Comparison of ENCODE assay signal across 19 cellular contexts in genomic region chr1:112939810-112940209, GRCh38. TPM values are rescaled to one million over a fixed set of nuclear protein-coding genes. Genes with fewer than 3 reads are reported as not detected.
DNase-seq lines count a peak whose midpoint lies in the region; ATAC-seq, FAIRE-seq and TF ChIP-seq lines count a peak whose summit lies in the region.
"Had no signal": no experiment of that assay in that cellular context is flagged by ENCODE, and none has a peak within 500 bp of the region (broad histone marks: within the 10 kb centered on the region; RNA-seq: fewer than 3 reads in every experiment).

No MANE protein-coding gene starts in this region.

- no peak for FAIRE-seq in RCC 7860 (lab: Jason Lieb, UNC)
- FAIRE-seq: GM12892, GM18507, HepG2 had no signal

- H4K5ac ChIP-seq in H9 (ENCODE audit: insufficient read length, low read depth, low read length) (no peak overlapping the region), mesendoderm (ENCODE audit: low read length) (no peak overlapping the region)

- H3K23ac ChIP-seq in H9 (ENCODE audit: insufficient read length, low read depth, low read length) (no peak overlapping the region), mesendoderm (ENCODE audit: low read length) (peak overlapping the region; percentile 81)

- TF ChIP-seq CTCF in H9 (conservative IDR thresholded peaks at IDR 0.05) (no peak), RWPE1 (conservative IDR thresholded peaks at IDR 0.05; ENCODE audit: low read depth) (no peak), psoas muscle (IDR thresholded peaks at IDR 0.05) (no peak)

- no peak overlapping the region for H2BK120ac ChIP-seq in H9 (ENCODE audit: low read depth, low read length, poor library complexity, severe bottlenecking)
- no peak overlapping the region for H2BK120ac ChIP-seq in mesendoderm (ENCODE audit: low read depth, low read length)

- H2AK5ac ChIP-seq in H9 (ENCODE audit: insufficient read length, low read length): no peak overlapping the region
- no peak overlapping the region for H2AK5ac ChIP-seq in mesendoderm (ENCODE audit: low read length)

- no peaks in the 10 kb centered on the region for H4K20me1 ChIP-seq in H9 (ENCODE audit: control insufficient read depth, insufficient read depth, insufficient read length)

- POLR2A ChIA-PET in RWPE1 (lab: Yijun Ruan, JAX; ENCODE audit: low non-redundant PET): no interaction called here

- peak in 1 of 4 donors; percentile 17 for ATAC-seq in psoas muscle
- ATAC-seq: HCT116, HepG2 had no signal

- peak overlapping the region; percentile 14 for H3K9ac ChIP-seq in H9 (ENCODE audit: extremely low read depth, insufficient read length, low read length)
- no peak overlapping the region for H3K9ac ChIP-seq in mesendoderm (ENCODE audit: low read length)
- H3K9ac ChIP-seq: BLaER1 had no signal

- H3K4me1 ChIP-seq in H9 (ENCODE audit: insufficient read depth, low read length) (no peaks in the 10 kb centered on the region; the same call in 1 of the 2 replicates), mesendoderm (ENCODE audit: control insufficient read depth, low read depth, low read length) (no peaks in the 10 kb centered on the region), psoas muscle (peaks cover 30% of the 10 kb centered on the region)

- H3K4me3 Mint-ChIP-seq in H9: no peak overlapping the region
- H3K4me3 Mint-ChIP-seq: CD14-positive monocyte; CD4-positive, alpha-beta memory T cell; IgD-negative memory B cell had no signal

- H3K14ac ChIP-seq in H9 (ENCODE audit: insufficient read depth, low read length): no peak overlapping the region

- H3K36me3 Mint-ChIP-seq in H9 (ENCODE audit: insufficient read depth in 1 of 3, low read depth in 3 of 3): peaks cover 12 to 46% (median 34%) of the 10 kb centered on the region in 3 experiments; a peak in 6 of 7 replicates
- H3K36me3 Mint-ChIP-seq: CD4-positive, alpha-beta memory T cell had no signal

- H3K79me2 ChIP-seq in H9 (ENCODE audit: insufficient read depth, low read length) (peaks cover 70% of the 10 kb centered on the region; the same call in 1 of the 2 replicates), mesendoderm (ENCODE audit: control insufficient read depth, insufficient read depth, low read length) (peaks cover 61% of the 10 kb centered on the region)

- CTCF ChIA-PET in RWPE1 (lab: Yijun Ruan, JAX): no interaction called here

- H3K23me2 ChIP-seq in H9 (ENCODE audit: insufficient read length, low read depth, low read length, poor library complexity, severe bottlenecking): no peaks in the 10 kb centered on the region

- H3K79me1 ChIP-seq in H9 (ENCODE audit: insufficient read depth, low read depth, low read length, poor library complexity, severe bottlenecking) (peaks cover 5% of the 10 kb centered on the region), mesendoderm (ENCODE audit: low read length) (no peaks in the 10 kb centered on the region)

- H3K4me2 ChIP-seq in H9 (ENCODE audit: insufficient read depth, insufficient read length, low read length) (no peak overlapping the region), mesendoderm (ENCODE audit: low read length) (no peak overlapping the region)
- H3K4me2 ChIP-seq: BLaER1 had no signal

- no peaks in the 10 kb centered on the region for H3K9me3 Mint-ChIP-seq in H9
- H3K9me3 Mint-ChIP-seq: CD14-positive monocyte; CD4-positive, alpha-beta memory T cell; IgD-negative memory B cell had no signal

- H3T11ph ChIP-seq in H9 (ENCODE audit: low read length): no peak overlapping the region

- H3K36me3 ChIP-seq in mesendoderm (ENCODE audit: control insufficient read depth, insufficient read depth, low read length) (no peaks in the 10 kb centered on the region), psoas muscle (ENCODE audit: insufficient read depth in 1 of 2, low read depth in 1 of 2) (no peaks in the 10 kb centered on the region)

- no CpG with 5 or more reads among the region's 3 CpGs for WGBS in H9 (ENCODE audit: extremely low coverage, insufficient read length, low lambda C conversion rate)
- WGBS in mesendoderm (ENCODE audit: extremely low coverage, insufficient coverage, low lambda C conversion rate): no CpG with 5 or more reads among the region's 3 CpGs
- WGBS in psoas muscle, 3 donors: 61 to 93% (median 70%) methylated on average over 3 of the region's 3 CpGs

- no peak overlapping the region for H3K4me3 ChIP-seq in mesendoderm (ENCODE audit: low read length)
- H3K4me3 ChIP-seq in psoas muscle: no peak overlapping the region
- H3K4me3 ChIP-seq: BLaER1 had no signal

- H2BK5ac ChIP-seq in H9 (ENCODE audit: insufficient read length, low read length): no peak overlapping the region
- H2BK5ac ChIP-seq in mesendoderm (ENCODE audit: low read length): no peak overlapping the region

- no peak overlapping the region for H2BK12ac ChIP-seq in H9 (ENCODE audit: insufficient read length, low read depth, low read length)

- no peak overlapping the region for H2BK20ac ChIP-seq in H9 (ENCODE audit: low read depth, low read length, poor library complexity, severe bottlenecking)

- peaks cover 38 to 54% of the 10 kb centered on the region in 2 experiments for H3K4me1 Mint-ChIP-seq in H9

- H3K27ac ChIP-seq in H9 (ENCODE audit: insufficient read length, low read depth, low read length): no peak overlapping the region
- peak overlapping the region; percentile 62 for H3K27ac ChIP-seq in RWPE1
- H3K27ac ChIP-seq in mesendoderm (ENCODE audit: low read depth, low read length): no peak overlapping the region
- H3K27ac ChIP-seq in psoas muscle: peak overlapping the region; percentile 17
- H3K27ac ChIP-seq: BLaER1 had no signal

- no peak overlapping the region for H2BK15ac ChIP-seq in H9 (ENCODE audit: low read depth, low read length)
- H2BK15ac ChIP-seq in mesendoderm (replicated peaks; ENCODE audit: low read depth): no peak overlapping the region

- intact Hi-C loops in psoas muscle (cut with DNase I): no loop called here

- H3K27me3 Mint-ChIP-seq in H9 (ENCODE audit: low read depth): no peaks in the 10 kb centered on the region
- H3K27me3 Mint-ChIP-seq: CD4-positive, alpha-beta memory T cell; IgD-negative memory B cell had no signal

- no peak overlapping the region for H4K8ac ChIP-seq in H9 (replicated peaks; ENCODE audit: insufficient read length, low read depth, low read length)
- no peak overlapping the region for H4K8ac ChIP-seq in mesendoderm (ENCODE audit: low read depth, low read length)

- H3K18ac ChIP-seq in H9 (ENCODE audit: insufficient read length, low read depth, low read length): peak overlapping the region; percentile 6
- no peak overlapping the region for H3K18ac ChIP-seq in mesendoderm (ENCODE audit: low read length)

- no peaks in the 10 kb centered on the region for H3K27me3 ChIP-seq in H9 (ENCODE audit: insufficient read depth, low read length)
- no peaks in the 10 kb centered on the region for H3K27me3 ChIP-seq in mesendoderm (ENCODE audit: insufficient read depth, low read length, poor library complexity)
- no peaks in the 10 kb centered on the region for H3K27me3 ChIP-seq in psoas muscle (ENCODE audit: insufficient read depth in 3 of 3, low read length in 2 of 3)
- H3K27me3 ChIP-seq: BLaER1 had no signal

- H3K56ac ChIP-seq in H9 (ENCODE audit: insufficient read length, low read depth, low read length) (no peak overlapping the region), mesendoderm (ENCODE audit: low read length) (no peak overlapping the region)

- H3K4ac ChIP-seq in H9 (ENCODE audit: low read depth, low read length) (no peak overlapping the region), mesendoderm (ENCODE audit: low read depth, low read length) (no peak overlapping the region)

- DNase-seq in H9 (no peak), RWPE1 (ENCODE audit: low spot score) (no peak), mesendoderm (no peak), psoas muscle (no peak), RCC 7860 (ENCODE audit: low spot score) (no peak), mucosa of gallbladder (ENCODE audit: low spot score) (no peak), HCEC 1CT (no peak)
- DNase-seq: 8988T; CD4-positive, alpha-beta memory T cell; DMS153; DMS79; GDM1 had no signal

- no peak overlapping the region for H4K91ac ChIP-seq in H9 (ENCODE audit: insufficient read length, low read depth, low read length)

- H2AFZ ChIP-seq in H9 (ENCODE audit: low read length): no peak overlapping the region

- peak overlapping the region; percentile 31 to 92 (median 57); a peak in 3 of 7 replicates for H3K27ac Mint-ChIP-seq in H9
- H3K27ac Mint-ChIP-seq: CD14-positive monocyte, IgD-negative memory B cell had no signal

- no peaks in the 10 kb centered on the region for H3K9me3 ChIP-seq in H9 (ENCODE audit: control insufficient read depth, low read depth, low read length)
- no peaks in the 10 kb centered on the region for H3K9me3 ChIP-seq in psoas muscle
- H3K9me3 ChIP-seq: BLaER1 had no signal

RNA-seq across cellular contexts. Expression of gene SLC16A1, which starts 16.2 kb away (rescaled TPM):
- total RNA-seq in H9 (2021) (379 and 381 TPM in 2 replicates), psoas muscle (10 to 100 TPM; 42.3 to 78.9 (median 53.3) TPM), mucosa of gallbladder (21.5 TPM)
- polyA plus RNA-seq in mesendoderm (2013, experiment 1 of 2): 201 TPM
- polyA plus RNA-seq in mesendoderm (2013, experiment 2 of 2): 198 TPM
- 10 to 100 TPM; 23.9 to 52.8 (median 30.2) TPM for polyA plus RNA-seq in psoas muscle

Comparison
In these comparisons a context has a peak if more than half of its experiments do, and no peak if none do; other contexts are left out.
1. H3K27ac ChIP-seq: peak in RWPE1 (single experiment) and psoas muscle (single experiment); none in H9 (single experiment) and mesendoderm (single experiment).